In genomic region chr4:142110136-142110535, GRCh38 we compare ENCODE assay signal across 21 cellular contexts.
DNase-seq lines count a peak whose midpoint lies in the region; ATAC-seq, FAIRE-seq and TF ChIP-seq lines count a peak whose summit lies in the region.
"Had no signal": no experiment of that assay in that cellular context is flagged by ENCODE, and none has a peak within 500 bp of the region (broad histone marks: within the 10 kb centered on the region; RNA-seq: fewer than 3 reads in every experiment).

No MANE protein-coding gene starts in this region.

- no peak overlapping the region for H3K27ac ChIP-seq in endothelial cell of umbilical vein (ENCODE audit: insufficient read depth, low read depth, low read length)
- H3K27ac ChIP-seq: C4-2B had no signal

- no peaks in the 10 kb centered on the region for H3K27me3 ChIP-seq in endothelial cell of umbilical vein (ENCODE audit: control insufficient read depth in 2 of 2, insufficient read depth in 2 of 2, low read length in 2 of 2)

- H3K27me3 Mint-ChIP-seq in T-helper 17 cell, result no peaks in the 10 kb centered on the region
- H3K27me3 Mint-ChIP-seq: CD4-positive, alpha-beta T cell had no signal

- ATAC-seq in T-helper 17 cell, result no peak

- no TSS peak for BruUV-seq in endothelial cell of umbilical vein (replicated peaks; lab: Mats Ljungman, UMichigan)

- H3K36me3 Mint-ChIP-seq in T-helper 17 cell (ENCODE audit: low read depth), result peaks cover 14% of the 10 kb centered on the region

- H2AFZ ChIP-seq in endothelial cell of umbilical vein (ENCODE audit: low read depth, low read length), result no peak overlapping the region

- intact Hi-C loops in endothelial cell of umbilical vein (cut with micrococcal nuclease), result no loop called here

- no peak for TF ChIP-seq POLR2A in endothelial cell of umbilical vein (IDR thresholded peaks at IDR 0.05; ENCODE audit: low read depth, low read length)

- no peak overlapping the region for H3K4me3 ChIP-seq in endothelial cell of umbilical vein (replicated peaks in 1 of 3; ENCODE audit: insufficient read depth in 1 of 3, low read depth in 1 of 3, low read length in 3 of 3)

- peak overlapping the region; percentile 71 for H3K27ac Mint-ChIP-seq in T-helper 17 cell
- H3K27ac Mint-ChIP-seq: CD4-positive, alpha-beta T cell; H9 had no signal

- FAIRE-seq in endothelial cell of umbilical vein (lab: Jason Lieb, UNC), result no peak
- FAIRE-seq: A204.1, GM19239, H1, HTR-8/SVneo had no signal

- H4K20me1 ChIP-seq in endothelial cell of umbilical vein (replicated peaks; ENCODE audit: control insufficient read depth, extremely low read depth, insufficient read depth, low read length), result no peaks in the 10 kb centered on the region

- H3K9me3 ChIP-seq in T-helper 17 cell (ENCODE audit: control insufficient read depth, low read length, poor library complexity, severe bottlenecking), result no peaks in the 10 kb centered on the region
- H3K9me3 ChIP-seq in endothelial cell of umbilical vein (replicated peaks; ENCODE audit: control insufficient read depth, insufficient read depth, low read length), result no peaks in the 10 kb centered on the region
- H3K9me3 ChIP-seq: Caco-2 had no signal

- CTCF ChIA-PET in endothelial cell of umbilical vein (lab: Charles Lee), result interaction anchor here (0.6 to 1.3 kb wide), 2 partner anchors 77 to 764 kb away, joined by 3 read pairs; no protein-coding TSS in a partner anchor

- no peaks in the 10 kb centered on the region for H3K79me2 ChIP-seq in endothelial cell of umbilical vein (ENCODE audit: control insufficient read depth, insufficient read depth, low read length)

- dilution Hi-C loops in endothelial cell of umbilical vein (cut with MboI; ENCODE audit: extremely low pct_ligation_motif_present, low sequenced_read_pairs), result no loop called here

- TF ChIP-seq CTCF in endothelial cell of umbilical vein (IDR thresholded peaks at IDR 0.05; ENCODE audit: extremely low read depth in 1 of 2, insufficient read depth in 1 of 2, low read depth in 1 of 2, low read length in 2 of 2), result no peak

- H3K4me3 Mint-ChIP-seq in T-helper 17 cell, result no peak overlapping the region
- H3K4me3 Mint-ChIP-seq: CD4-positive, alpha-beta T cell; H9 had no signal

- H3K4me2 ChIP-seq in endothelial cell of umbilical vein (ENCODE audit: insufficient read depth, low read length), result no peak overlapping the region

- H3K9ac ChIP-seq in endothelial cell of umbilical vein (replicated peaks; ENCODE audit: extremely low read depth, insufficient read depth, low read length), result no peak overlapping the region

- no peaks in the 10 kb centered on the region for H3K36me3 ChIP-seq in endothelial cell of umbilical vein (ENCODE audit: control insufficient read depth in 2 of 2, extremely low read depth in 1 of 2, insufficient read depth in 2 of 2, low read length in 2 of 2)

- POLR2A ChIA-PET in endothelial cell of umbilical vein (lab: Charles Lee), result no interaction called here

- H3K9me1 ChIP-seq in endothelial cell of umbilical vein (replicated peaks; ENCODE audit: control insufficient read depth, extremely low read depth, insufficient read depth, low read length), result no peaks in the 10 kb centered on the region

- DNase-seq in EH (ENCODE audit: low read depth) (peak; percentile 23), T-helper 17 cell (no peak), endothelial cell of umbilical vein (ENCODE audit: low read depth, low spot score) (peak; percentile 70), lung microvascular endothelial cell (ENCODE audit: low read depth in 2 of 2) (peak; percentile 64 to 86), NCI-H2107 (lab: John Stamatoyannopoulos, UW) (no peak), NCI-H446 treated with DMSO at 0.1 percent for 48 hours (lab: John Stamatoyannopoulos, UW) (no peak), medulla oblongata (ENCODE audit: extremely low spot score) (no peak), NCI-H526 (lab: John Stamatoyannopoulos, UW) (no peak)
- DNase-seq: ACHN; AML-193; Caco-2; CD4-positive, alpha-beta T cell; DMS153; DMS79; GF-D8; H9 had no signal

- peaks cover 7% of the 10 kb centered on the region for H3K4me1 Mint-ChIP-seq in T-helper 17 cell
- H3K4me1 Mint-ChIP-seq: H9 had no signal

- peaks cover 7% of the 10 kb centered on the region for H3K4me1 ChIP-seq in endothelial cell of umbilical vein (ENCODE audit: control insufficient read depth, extremely low read depth, insufficient read depth, low read length)
- H3K4me1 ChIP-seq: Caco-2 had no signal

TF ChIP-seq in endothelial cell of umbilical vein, 7 proteins besides CTCF, POLR2A, EP300 and RAD21:
- TF ChIP-seq FOS (IDR thresholded peaks at IDR 0.05; ENCODE audit: borderline replicate concordance, insufficient read depth, low read length) (no peak), GATA2 (IDR thresholded peaks at IDR 0.05; ENCODE audit: insufficient read depth, insufficient read length, low read depth, low read length) (no peak), MAX (IDR thresholded peaks at IDR 0.05; ENCODE audit: insufficient read depth, insufficient read length) (no peak), MYC (IDR thresholded peaks at IDR 0.05; ENCODE audit: low read depth, low read length) (no peak), JUN (IDR thresholded peaks at IDR 0.05; ENCODE audit: borderline replicate concordance, insufficient read depth, insufficient read length, low read depth) (no peak), POLR2AphosphoS5 (IDR thresholded peaks at IDR 0.05; ENCODE audit: insufficient read depth, low read depth, low read length) (no peak), EZH2 (IDR thresholded peaks at IDR 0.05; ENCODE audit: borderline replicate concordance, low read depth, low read length, severe bottlenecking) (no peak)

Comparison
In these comparisons a context has a peak if more than half of its experiments do, and no peak if none do; other contexts are left out.
1. DNase-seq: peak in EH (single experiment), endothelial cell of umbilical vein (single experiment) and lung microvascular endothelial cell (2 of 2); none in T-helper 17 cell (0 of 3), NCI-H2107 (single experiment), NCI-H446 treated with DMSO at 0.1 percent for 48 hours (single experiment), medulla oblongata (single experiment) and NCI-H526 (0 of 2).